ENCODE assay signal across 9 cellular contexts in genomic region chr2:8761529-8762164, GRCh38.
DNase-seq lines count a peak whose midpoint lies in the region; ATAC-seq and TF ChIP-seq lines count a peak whose summit lies in the region.
"Had no signal": no experiment of that assay in that cellular context is flagged by ENCODE, and none has a peak within 500 bp of the region (broad histone marks: within the 10 kb centered on the region; RNA-seq: fewer than 3 reads in every experiment).

No MANE protein-coding gene starts in this region.

- H3K4me1 ChIP-seq in IMR-90 (ENCODE audit: control insufficient read depth, insufficient read depth, low read length) (no peaks in the 10 kb centered on the region), foreskin keratinocyte (no peaks in the 10 kb centered on the region)

- H3K27ac Mint-ChIP-seq in activated CD4-positive, alpha-beta memory T cell treated with anti-CD3 and anti-CD28 coated beads, Interleukin-2, amount 10 ng/mL, durations not matched to agents 7 days and 5 days: no peak overlapping the region
- no peak overlapping the region for H3K27ac Mint-ChIP-seq in WTC11
- H3K27ac Mint-ChIP-seq: naive B cell had no signal

- H3K4me1 Mint-ChIP-seq in activated CD4-positive, alpha-beta memory T cell treated with anti-CD3 and anti-CD28 coated beads, Interleukin-2, amount 10 ng/mL, durations not matched to agents 7 days and 5 days: no peaks in the 10 kb centered on the region
- H3K4me1 Mint-ChIP-seq in WTC11: no peaks in the 10 kb centered on the region
- H3K4me1 Mint-ChIP-seq: naive B cell had no signal

- CTCF ChIA-PET in IMR-90 (lab: Yijun Ruan, JAX): no interaction called here
- CTCF ChIA-PET in activated CD4-positive, alpha-beta memory T cell treated with anti-CD3 and anti-CD28 coated beads, Interleukin-2, amount 10 ng/mL, durations not matched to agents 7 days and 5 days (lab: Charles Lee): interaction anchor here (0.7 to 1.0 kb wide), 2 partner anchors 31 to 42 kb away, joined by 3 read pairs; no protein-coding TSS in a partner anchor
- CTCF ChIA-PET in WTC11 (lab: Charles Lee): interaction anchor here (0.7 to 1.4 kb wide), 2 partner anchors 17 to 69 kb away, joined by 3 to 8 read pairs; no protein-coding TSS in a partner anchor

- H3K36me3 Mint-ChIP-seq in activated CD4-positive, alpha-beta memory T cell treated with anti-CD3 and anti-CD28 coated beads, Interleukin-2, amount 10 ng/mL, durations not matched to agents 7 days and 5 days (ENCODE audit: low read depth): peaks cover 21% of the 10 kb centered on the region
- H3K36me3 Mint-ChIP-seq in WTC11: peaks cover 9% of the 10 kb centered on the region

- no peak overlapping the region for H3K4me2 ChIP-seq in IMR-90 (ENCODE audit: low read depth, low read length)

- in situ Hi-C loops in IMR-90 (cut with MboI; ENCODE audit: low sequenced_read_pairs): loop anchor here (25.0 kb wide), 1 partner anchor 1549 kb away; no protein-coding TSS in a partner anchor

- peaks cover 3% of the 10 kb centered on the region for H3K9me3 ChIP-seq in IMR-90 (ENCODE audit: control insufficient read depth, insufficient read depth, low read length)

- H4K20me1 ChIP-seq in IMR-90 (ENCODE audit: insufficient read depth, low read length): no peaks in the 10 kb centered on the region

- no TSS peak for BruUV-seq in IMR-90 (replicated peaks; lab: Mats Ljungman, UMichigan)

- intact Hi-C loops in IMR-90 (cut with micrococcal nuclease): loop anchor here (1.0 to 10.0 kb wide), 5 partner anchors 68 to 1665 kb away; no protein-coding TSS in a partner anchor

- H3K27me3 Mint-ChIP-seq in activated CD4-positive, alpha-beta memory T cell treated with anti-CD3 and anti-CD28 coated beads, Interleukin-2, amount 10 ng/mL, durations not matched to agents 7 days and 5 days: no peaks in the 10 kb centered on the region
- H3K27me3 Mint-ChIP-seq in WTC11 (ENCODE audit: low read depth): no peaks in the 10 kb centered on the region
- H3K27me3 Mint-ChIP-seq: naive B cell had no signal

- H2BK15ac ChIP-seq in IMR-90 (ENCODE audit: low read depth, low read length): no peak overlapping the region

- no peak overlapping the region for H4K5ac ChIP-seq in IMR-90 (ENCODE audit: low read depth, low read length)

- DNase-seq in DMS114 treated with DMSO at 0.1 percent for 48 hours (lab: John Stamatoyannopoulos, UW; ENCODE audit: unreplicated experiment) (peak; percentile 18), IMR-90 (peak; percentile 60), SHP77 treated with DMSO at 0.1 percent for 48 hours (lab: John Stamatoyannopoulos, UW) (peak; percentile 34), foreskin keratinocyte (peak in 1 of 2 donors; percentile 10), stromal cell of bone marrow (ENCODE audit: low read depth) (peak; percentile 25), WTC11 (ENCODE audit: low spot score) (no peak)
- DNase-seq in activated naive CD4-positive, alpha-beta T cell treated with anti-CD3 and anti-CD28 coated beads, Interleukin-2, amount 50 U/mL, for 16 hours: no peak
- DNase-seq in activated CD4-positive, alpha-beta memory T cell treated with anti-CD3 and anti-CD28 coated beads, Interleukin-2, amount 10 ng/mL, durations not matched to agents 7 days and 5 days: no peak
- DNase-seq: naive B cell had no signal

- H3K79me1 ChIP-seq in IMR-90 (ENCODE audit: low read depth in 1 of 2, low read length in 2 of 2): peaks cover 3 to 6% of the 10 kb centered on the region in 2 experiments; a peak in 2 of 4 replicates

- no peak overlapping the region for H2BK20ac ChIP-seq in IMR-90 (ENCODE audit: low read depth, low read length)

- 0 out of 2 replicates have a peak, but pooled peaks cover 2% of the 10 kb centered on the region for H3K9me1 ChIP-seq in IMR-90 (ENCODE audit: insufficient read depth, low read length)

- dilution Hi-C loops in IMR-90 (cut with HindIII; ENCODE audit: low sequenced_read_pairs, unreplicated experiment): no loop called here

- H2AFZ ChIP-seq in IMR-90 (replicated peaks; ENCODE audit: low read length, poor library complexity): no peak overlapping the region

- H2BK120ac ChIP-seq in IMR-90 (ENCODE audit: low read depth, low read length): no peak overlapping the region

- peak; percentile 66 for TF ChIP-seq CTCF in IMR-90 (conservative IDR thresholded peaks at IDR 0.05; ENCODE audit: low read depth, low read length)
- peak; percentile 73 for TF ChIP-seq CTCF in foreskin keratinocyte (conservative IDR thresholded peaks at IDR 0.05)
- no peak for TF ChIP-seq CTCF in WTC11 (IDR thresholded peaks at IDR 0.05)

- H3K27ac ChIP-seq in IMR-90 (ENCODE audit: insufficient read depth, low read length) (no peak overlapping the region), foreskin keratinocyte (no peak overlapping the region)

- ATAC-seq in IMR-90 (ENCODE audit: low read depth) (peak; percentile 65), foreskin keratinocyte (no peak), WTC11 (no peak)

- no peak overlapping the region for H3K56ac ChIP-seq in IMR-90 (ENCODE audit: extremely low read depth, insufficient read depth, low read length)

- no peak overlapping the region for H2BK5ac ChIP-seq in IMR-90 (ENCODE audit: low read depth, low read length, poor library complexity, severe bottlenecking)

- no peak for TF ChIP-seq POLR2A in IMR-90 (IDR thresholded peaks at IDR 0.05; ENCODE audit: low read depth, low read length)

- peaks cover 2% of the 10 kb centered on the region for H3K9me3 Mint-ChIP-seq in activated CD4-positive, alpha-beta memory T cell treated with anti-CD3 and anti-CD28 coated beads, Interleukin-2, amount 10 ng/mL, durations not matched to agents 7 days and 5 days
- peaks cover 4% of the 10 kb centered on the region for H3K9me3 Mint-ChIP-seq in WTC11

- no peak overlapping the region for H3K18ac ChIP-seq in IMR-90 (ENCODE audit: low read depth, low read length)

- H3K23ac ChIP-seq in IMR-90 (ENCODE audit: low read depth, low read length): no peak overlapping the region

- TF ChIP-seq RAD21 in IMR-90 (IDR thresholded peaks at IDR 0.05; ENCODE audit: low read length): peak; percentile 72

- H3K14ac ChIP-seq in IMR-90 (replicated peaks; ENCODE audit: low read depth, low read length): no peak overlapping the region

- no peak overlapping the region for H2AK9ac ChIP-seq in IMR-90 (replicated peaks; ENCODE audit: low read depth, low read length, poor library complexity)

- no peak overlapping the region for H3K4ac ChIP-seq in IMR-90 (ENCODE audit: low read depth, low read length)

- no peak overlapping the region for H4K91ac ChIP-seq in IMR-90 (ENCODE audit: insufficient read depth, low read depth, low read length)

- no CpG with 5 or more reads among the region's 1 CpG for WGBS in IMR-90 (ENCODE audit: extremely low coverage in 2 of 2, insufficient read length in 1 of 2), 2 experiments

- no peak overlapping the region for H4K8ac ChIP-seq in IMR-90 (ENCODE audit: low read depth in 2 of 2, low read length in 2 of 2)

- no peak overlapping the region for H2AK5ac ChIP-seq in IMR-90 (ENCODE audit: low read depth, low read length)

- H3K27me3 ChIP-seq in IMR-90 (ENCODE audit: control insufficient read depth, insufficient read depth, low read length) (no peaks in the 10 kb centered on the region), foreskin keratinocyte (no peaks in the 10 kb centered on the region)

- peaks cover 13% of the 10 kb centered on the region for H3K36me3 ChIP-seq in IMR-90 (ENCODE audit: control insufficient read depth, insufficient read depth, low read length)

- no peak overlapping the region for H3K4me3 ChIP-seq in IMR-90 (ENCODE audit: insufficient read depth, low read depth, low read length)

- no peak overlapping the region for H3K4me3 Mint-ChIP-seq in activated CD4-positive, alpha-beta memory T cell treated with anti-CD3 and anti-CD28 coated beads, Interleukin-2, amount 10 ng/mL, durations not matched to agents 7 days and 5 days
- no peak overlapping the region for H3K4me3 Mint-ChIP-seq in WTC11
- H3K4me3 Mint-ChIP-seq: naive B cell had no signal

- POLR2A ChIA-PET in IMR-90 (lab: Charles Lee; ENCODE audit: unreplicated experiment) (interaction anchor here (0.6 kb wide), 1 partner anchor 74 kb away, joined by 3 read pairs; no protein-coding TSS in a partner anchor), WTC11 (lab: Charles Lee) (no interaction called here)
- POLR2A ChIA-PET in activated CD4-positive, alpha-beta memory T cell treated with anti-CD3 and anti-CD28 coated beads, Interleukin-2, amount 10 ng/mL, durations not matched to agents 7 days and 5 days (lab: Charles Lee): no interaction called here

- H3K9ac ChIP-seq in IMR-90 (ENCODE audit: low read depth, low read length): no peak overlapping the region

TF ChIP-seq in IMR-90, 13 proteins besides CTCF, POLR2A, EP300 and RAD21 (continues in another document):
- TF ChIP-seq SMC3 (IDR thresholded peaks at IDR 0.05; ENCODE audit: low read depth, low read length) (peak; percentile 54), NFE2L2 (IDR thresholded peaks at IDR 0.05; ENCODE audit: low read depth, low read length) (no peak)
- TF ChIP-seq, protein P1, sequence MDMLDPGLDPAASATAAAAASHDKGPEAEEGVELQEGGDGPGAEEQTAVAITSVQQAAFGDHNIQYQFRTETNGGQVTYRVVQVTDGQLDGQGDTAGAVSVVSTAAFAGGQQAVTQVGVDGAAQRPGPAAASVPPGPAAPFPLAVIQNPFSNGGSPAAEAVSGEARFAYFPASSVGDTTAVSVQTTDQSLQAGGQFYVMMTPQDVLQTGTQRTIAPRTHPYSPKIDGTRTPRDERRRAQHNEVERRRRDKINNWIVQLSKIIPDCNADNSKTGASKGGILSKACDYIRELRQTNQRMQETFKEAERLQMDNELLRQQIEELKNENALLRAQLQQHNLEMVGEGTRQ (IDR thresholded peaks at IDR 0.05; ENCODE audit: low read depth, low read length): no peak

TF ChIP-seq in WTC11, 78 proteins besides CTCF, POLR2A, EP300 and RAD21 (continues in another document):
- TF ChIP-seq JUN (CRISPR knock-in tag; IDR thresholded peaks at IDR 0.05): no peak
- TF ChIP-seq, protein P2, sequence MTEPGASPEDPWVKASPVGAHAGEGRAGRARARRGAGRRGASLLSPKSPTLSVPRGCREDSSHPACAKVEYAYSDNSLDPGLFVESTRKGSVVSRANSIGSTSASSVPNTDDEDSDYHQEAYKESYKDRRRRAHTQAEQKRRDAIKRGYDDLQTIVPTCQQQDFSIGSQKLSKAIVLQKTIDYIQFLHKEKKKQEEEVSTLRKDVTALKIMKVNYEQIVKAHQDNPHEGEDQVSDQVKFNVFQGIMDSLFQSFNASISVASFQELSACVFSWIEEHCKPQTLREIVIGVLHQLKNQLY (CRISPR knock-in tag; IDR thresholded peaks at IDR 0.05): no peak

Comparison
In these comparisons a context has a peak if more than half of its experiments do, and no peak if none do; other contexts are left out.
1. DNase-seq: peak in DMS114 treated with DMSO at 0.1 percent for 48 hours (single experiment), IMR-90 (single experiment), SHP77 treated with DMSO at 0.1 percent for 48 hours (single experiment) and stromal cell of bone marrow (single experiment); none in activated naive CD4-positive, alpha-beta T cell treated with anti-CD3 and anti-CD28 coated beads, Interleukin-2, amount 50 U/mL, for 16 hours (single experiment), activated CD4-positive, alpha-beta memory T cell treated with anti-CD3 and anti-CD28 coated beads, Interleukin-2, amount 10 ng/mL, durations not matched to agents 7 days and 5 days (single experiment) and WTC11 (single experiment).